Comparison of ENCODE assay signal across 8 cellular contexts in genomic region chr17:17476865-17477467, GRCh38. TPM values are rescaled to one million over a fixed set of nuclear protein-coding genes. Genes with fewer than 3 reads are reported as not detected.
A peak's percentile ranks its signal among the peaks of the same experiment; 100 is the strongest.
DNase-seq lines count a peak whose midpoint lies in the region; ATAC-seq and TF ChIP-seq lines count a peak whose summit lies in the region.

A gene with protein sequence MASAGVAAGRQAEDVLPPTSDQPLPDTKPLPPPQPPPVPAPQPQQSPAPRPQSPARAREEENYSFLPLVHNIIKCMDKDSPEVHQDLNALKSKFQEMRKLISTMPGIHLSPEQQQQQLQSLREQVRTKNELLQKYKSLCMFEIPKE (plus strand): TSS chr17:17477000. CDS start chr17:17477042, 42 bp downstream.

- H3K4me2 ChIP-seq in parathyroid adenoma (ENCODE audit: low read length): peak within 1 kb of the TSS; percentile 83

- H3K36me3 Mint-ChIP-seq in T-cell: peaks cover 11% of the 10 kb centered on the region

- H3K27me3 ChIP-seq in adipocyte (replicated peaks; ENCODE audit: control insufficient read depth, insufficient read depth, low read length) (no peaks in the 10 kb centered on the region), cardiac muscle cell (peaks cover 15% of the 10 kb centered on the region), parathyroid adenoma (ENCODE audit: control insufficient read depth, insufficient read depth, low read length) (no peaks in the 10 kb centered on the region), thyroid gland (no peaks in the 10 kb centered on the region)

- H3K4me1 ChIP-seq in ES-I3 (ENCODE audit: insufficient read depth, low read length) (0 out of 2 replicates have a peak, but pooled peaks cover 9% of the 10 kb centered on the region), adipocyte (ENCODE audit: control insufficient read depth, insufficient read depth, low read length) (peaks cover 44% of the 10 kb centered on the region), cardiac muscle cell (ENCODE audit: low read depth) (peaks cover 6% of the 10 kb centered on the region), parathyroid adenoma (peaks cover 17% of the 10 kb centered on the region), thyroid gland (peaks cover 31% of the 10 kb centered on the region in 2 donors)

- H2AFZ ChIP-seq in parathyroid adenoma: peak within 1 kb of the TSS; percentile 86

- 0 to 1% methylated on average over 15 to 27 of the region's 47 CpGs for WGBS in thyroid gland, 2 donors

- H3K27ac ChIP-seq in cardiac muscle cell: peak within 1 kb of the TSS; percentile 96
- peak within 1 kb of the TSS; percentile 86 for H3K27ac ChIP-seq in parathyroid adenoma
- peak within 1 kb of the TSS; percentile 80 to 83 (median 83) for H3K27ac ChIP-seq in thyroid gland

- TF ChIP-seq CTCF in cardiac muscle cell (IDR thresholded peaks at IDR 0.05; ENCODE audit: low read depth, low read length): no peak
- TF ChIP-seq CTCF in parathyroid adenoma (IDR thresholded peaks at IDR 0.05): no peak
- TF ChIP-seq CTCF in thyroid gland (IDR thresholded peaks at IDR 0.05): no peak

- H3K9ac ChIP-seq in ES-I3 (ENCODE audit: low read depth, low read length) (peak within 1 kb of the TSS; percentile 96), adipocyte (ENCODE audit: low read length) (peak within 1 kb of the TSS; percentile 98), parathyroid adenoma (peak within 1 kb of the TSS; percentile 39)

- H3K4me3 ChIP-seq in adipocyte (ENCODE audit: low read length): peak within 1 kb of the TSS; percentile 93
- H3K4me3 ChIP-seq in cardiac muscle cell: peak within 1 kb of the TSS; percentile 95
- H3K4me3 ChIP-seq in parathyroid adenoma (ENCODE audit: low read depth, low read length): peak within 1 kb of the TSS; percentile 99
- peak within 1 kb of the TSS; percentile 94 to 98 (median 97) for H3K4me3 ChIP-seq in thyroid gland (replicated peaks in 1 of 3)

- H3K36me3 ChIP-seq in ES-I3 (ENCODE audit: insufficient read depth, low read length): peaks cover 2% of the 10 kb centered on the region; the same call in 1 of the 2 replicates
- H3K36me3 ChIP-seq in adipocyte (ENCODE audit: control insufficient read depth, insufficient read depth, low read length, severe bottlenecking): peaks cover 3% of the 10 kb centered on the region
- peaks cover 2% of the 10 kb centered on the region for H3K36me3 ChIP-seq in cardiac muscle cell
- no peaks in the 10 kb centered on the region for H3K36me3 ChIP-seq in parathyroid adenoma (ENCODE audit: control insufficient read depth, insufficient read depth, low read length)
- H3K36me3 ChIP-seq in thyroid gland: no peaks in the 10 kb centered on the region

- H3K4me1 Mint-ChIP-seq in T-cell: peaks cover 42 to 51% (median 49%) of the 10 kb centered on the region in 3 donors

- peak in 1 of 2 donors; percentile 78 for TF ChIP-seq POLR2A in thyroid gland (IDR thresholded peaks at IDR 0.05)

- H3K9me3 ChIP-seq in ES-I3 (ENCODE audit: control insufficient read depth, insufficient read depth, low read length): no peaks in the 10 kb centered on the region
- no peaks in the 10 kb centered on the region for H3K9me3 ChIP-seq in adipocyte (ENCODE audit: control insufficient read depth, low read length)
- H3K9me3 ChIP-seq in cardiac muscle cell (ENCODE audit: low read depth): no peaks in the 10 kb centered on the region
- no peaks in the 10 kb centered on the region for H3K9me3 ChIP-seq in parathyroid adenoma (ENCODE audit: control insufficient read depth, low read length)
- H3K9me3 ChIP-seq in thyroid gland: no peaks in the 10 kb centered on the region

- H3K27me3 Mint-ChIP-seq in T-cell: peaks cover 0 to 7% of the 10 kb centered on the region in 2 donors

- DNase-seq in NCI-H1417 treated with DMSO at 0.1 percent for 48 hours (lab: John Stamatoyannopoulos, UW) (peak; percentile 40), T-cell (peak; percentile 86 to 95 (median 92)), adipocyte (ENCODE audit: low read depth) (peak; percentile 96), cardiac muscle cell (ENCODE audit: low read depth in 1 of 2, low spot score in 1 of 2) (peak; percentile 94), thyroid gland (peak; percentile 88 to 91)

- H3K9me3 Mint-ChIP-seq in T-cell: no peaks in the 10 kb centered on the region

- peaks cover 44% of the 10 kb centered on the region for H3K79me2 ChIP-seq in parathyroid adenoma

- H3K4me3 Mint-ChIP-seq in T-cell: peak within 1 kb of the TSS; percentile 88 to 92 (median 89)

- H3K27ac Mint-ChIP-seq in T-cell: peak within 1 kb of the TSS; percentile 82 to 83

- CTCF ChIA-PET in T-cell (lab: Charles Lee): no interaction called here

- intact Hi-C loops in thyroid gland (cut with DNase I): loop anchor here (10.0 kb wide), 1 partner anchor 62 kb away; no protein-coding TSS in a partner anchor

- ATAC-seq in HG02588 (IDR thresholded peaks at IDR 0.05; ENCODE audit: unreplicated experiment) (peak; percentile 81), T-cell (replicated peaks in 1 of 4) (peak; percentile 97 to 98 (median 97))

- POLR2A ChIA-PET in T-cell (lab: Charles Lee): no interaction called here

RNA-seq across cellular contexts. Expression of the gene that starts here (rescaled TPM):
- 10 to 100 TPM; 16.6 to 20.3 (median 19.1) TPM for total RNA-seq in T-cell
- total RNA-seq in cardiac muscle cell: 34.0 and 38.2 TPM in 2 replicates
- polyA plus RNA-seq in cardiac muscle cell: 27.9 and 42.3 TPM in 2 replicates
- 10 to 100 TPM; 27.9 to 35.4 (median 30.8) TPM for total RNA-seq in thyroid gland

Comparison
In these comparisons a context has a peak if more than half of its experiments do, and no peak if none do; other contexts are left out.
1. Peak in every context shown above with its lines: DNase-seq, ATAC-seq, H3K4me3 ChIP-seq and H3K27ac ChIP-seq.
2. H3K9ac ChIP-seq: peak in every context shown above with its lines; median percentile 98 in adipocyte; 96 in ES-I3; 39 in parathyroid adenoma.
3. DNase-seq: peak in every context shown above with its lines; median percentile 96 in adipocyte; 94 in cardiac muscle cell; 92 in T-cell; 90 in thyroid gland; 40 in NCI-H1417 treated with DMSO at 0.1 percent for 48 hours.